21 cellular contexts compared by ENCODE assay signal in the genomic region with DNA sequence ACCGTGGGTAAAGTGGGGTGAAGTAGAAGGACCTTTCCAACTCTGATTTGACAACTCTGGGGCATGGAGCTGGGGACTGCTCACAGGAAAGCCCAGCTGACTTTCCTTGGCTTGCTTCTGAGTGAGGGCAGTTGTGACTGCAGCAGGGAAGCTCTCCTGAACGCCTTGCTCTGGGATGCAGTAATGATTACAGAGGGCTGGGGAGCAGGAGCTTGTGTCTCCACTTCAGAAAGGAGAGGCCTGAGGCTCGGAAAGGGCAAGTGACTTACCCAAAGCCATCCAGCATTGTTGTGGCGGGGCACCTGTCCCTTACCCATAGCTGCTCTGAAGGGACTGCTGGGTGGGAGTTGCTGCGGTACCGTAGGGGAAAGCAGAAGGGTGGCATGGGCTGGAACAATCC. TPM values are rescaled to one million over a fixed set of nuclear protein-coding genes. Genes with fewer than 3 reads are reported as not detected.
DNase-seq lines count a peak whose midpoint lies in the region; ATAC-seq and TF ChIP-seq lines count a peak whose summit lies in the region.
"Had no signal": no experiment of that assay in that cellular context is flagged by ENCODE, and none has a peak within 500 bp of the region (broad histone marks: within the 10 kb centered on the region; RNA-seq: fewer than 3 reads in every experiment).

No MANE protein-coding gene starts in this region.

- TF ChIP-seq CTCF in RWPE2 (IDR thresholded peaks at IDR 0.05; ENCODE audit: poor library complexity, severe bottlenecking) (no peak), esophagus muscularis mucosa (IDR thresholded peaks at IDR 0.05) (no peak), nephron progenitor cell (IDR thresholded peaks at IDR 0.05) (no peak)

- peaks cover 34% of the 10 kb centered on the region for H3K36me3 Mint-ChIP-seq in nephron progenitor cell (ENCODE audit: low read depth)

- TF ChIP-seq EP300 in esophagus muscularis mucosa (IDR thresholded peaks at IDR 0.05), result no peak

- H3K4me1 Mint-ChIP-seq in nephron progenitor cell, result peaks cover 14% of the 10 kb centered on the region
- H3K4me1 Mint-ChIP-seq: CD8-positive, alpha-beta memory T cell had no signal

- H3K4me3 ChIP-seq in RWPE2 (ENCODE audit: severe bottlenecking), result no peak overlapping the region
- no peak overlapping the region for H3K4me3 ChIP-seq in esophagus muscularis mucosa
- no peak overlapping the region for H3K4me3 ChIP-seq in muscle layer of colon (ENCODE audit: low read depth in 1 of 2, low read length in 2 of 2)
- H3K4me3 ChIP-seq in subcutaneous abdominal adipose tissue (ENCODE audit: low read depth in 1 of 5, low read length in 5 of 5), result no peak overlapping the region
- H3K4me3 ChIP-seq in MG63, result no peak overlapping the region
- H3K4me3 ChIP-seq: BLaER1 treated with 17β-estradiol and CSF1 and Interleukin-3, amounts not matched to agents 10 nM and 100 nM; GM12878; GM23338; SJSA1 had no signal

- H3K4me3 Mint-ChIP-seq in nephron progenitor cell, result no peak overlapping the region
- H3K4me3 Mint-ChIP-seq: CD8-positive, alpha-beta memory T cell; GM23338 had no signal

- H3K36me3 ChIP-seq in RWPE2 (ENCODE audit: low read depth) (peaks cover 49% of the 10 kb centered on the region), esophagus muscularis mucosa (peaks cover 84 to 100% (median 98%) of the 10 kb centered on the region in 4 donors), muscle layer of colon (ENCODE audit: insufficient read depth, low read length) (peaks cover 95% of the 10 kb centered on the region), subcutaneous abdominal adipose tissue (ENCODE audit: control insufficient read depth in 5 of 5, insufficient read depth in 5 of 5, low read length in 5 of 5) (peaks cover 22 to 97% (median 87%) of the 10 kb centered on the region in 5 donors), MG63 (0 out of 2 replicates have a peak, but pooled peaks cover 6% of the 10 kb centered on the region)

- no peak overlapping the region for H3K27ac Mint-ChIP-seq in nephron progenitor cell
- H3K27ac Mint-ChIP-seq: CD8-positive, alpha-beta memory T cell; GM23338 had no signal

- peaks cover 3% of the 10 kb centered on the region for H3K27me3 Mint-ChIP-seq in nephron progenitor cell (ENCODE audit: low read depth, poor library complexity)

- H3K27me3 ChIP-seq in RWPE2 (ENCODE audit: insufficient read depth, poor library complexity, severe bottlenecking) (no peaks in the 10 kb centered on the region), esophagus muscularis mucosa (no peaks in the 10 kb centered on the region), muscle layer of colon (ENCODE audit: control insufficient read depth in 1 of 2, insufficient read depth in 2 of 2, low read length in 2 of 2) (no peaks in the 10 kb centered on the region), subcutaneous abdominal adipose tissue (ENCODE audit: control insufficient read depth in 5 of 5, insufficient read depth in 4 of 5, low read length in 5 of 5) (no peaks in the 10 kb centered on the region), MG63 (no peaks in the 10 kb centered on the region)
- H3K27me3 ChIP-seq: BLaER1 treated with 17β-estradiol and CSF1 and Interleukin-3, amounts not matched to agents 10 nM and 100 nM; SJSA1 had no signal

- no peak overlapping the region for H3K27ac ChIP-seq in RWPE2 (ENCODE audit: poor library complexity, severe bottlenecking)
- peak overlapping the region; percentile 69 to 99 (median 82) for H3K27ac ChIP-seq in esophagus muscularis mucosa (replicated peaks in 1 of 4)
- H3K27ac ChIP-seq in muscle layer of colon (ENCODE audit: low read depth, low read length), result peak overlapping the region; percentile 24
- H3K27ac ChIP-seq in subcutaneous abdominal adipose tissue (ENCODE audit: low read depth, low read length), result peak overlapping the region; percentile 60
- H3K27ac ChIP-seq: BLaER1 treated with 17β-estradiol and CSF1 and Interleukin-3, amounts not matched to agents 10 nM and 100 nM; SJSA1 had no signal

- TF ChIP-seq POLR2A in esophagus muscularis mucosa (IDR thresholded peaks at IDR 0.05; ENCODE audit: low read depth), result no peak

- no peaks in the 10 kb centered on the region for H3K4me1 ChIP-seq in RWPE2 (ENCODE audit: insufficient read depth, poor library complexity, severe bottlenecking)
- H3K4me1 ChIP-seq in esophagus muscularis mucosa, result peaks cover 39 to 99% (median 91%) of the 10 kb centered on the region in 4 donors
- H3K4me1 ChIP-seq in muscle layer of colon (ENCODE audit: insufficient read depth, low read length), result peaks cover 31% of the 10 kb centered on the region
- peaks cover 16 to 74% (median 66%) of the 10 kb centered on the region in 5 donors for H3K4me1 ChIP-seq in subcutaneous abdominal adipose tissue (ENCODE audit: control insufficient read depth in 5 of 5, insufficient read depth in 5 of 5, low read length in 5 of 5)
- H3K4me1 ChIP-seq: SJSA1 had no signal

- WGBS in esophagus muscularis mucosa, result 81% methylated on average over 6 of the region's 6 CpGs

- intact Hi-C loops in esophagus muscularis mucosa (cut with DNase I), result loop anchor here (5.0 kb wide), 1 partner anchor 97 kb away; no protein-coding TSS in a partner anchor

- no peak overlapping the region for H3K9ac ChIP-seq in muscle layer of colon (ENCODE audit: low read length)
- no peak overlapping the region for H3K9ac ChIP-seq in subcutaneous abdominal adipose tissue (ENCODE audit: low read length in 5 of 5)
- H3K9ac ChIP-seq: BLaER1 treated with 17β-estradiol and CSF1 and Interleukin-3, amounts not matched to agents 10 nM and 100 nM had no signal

- peak; percentile 23 for DNase-seq in RWPE2 (ENCODE audit: low spot score)
- DNase-seq in esophagus muscularis mucosa (ENCODE audit: extremely low spot score), result no peak
- DNase-seq in MG63, result no peak
- DNase-seq in nephron progenitor cell, result no peak
- DNase-seq: CD8-positive, alpha-beta memory T cell; DMS53; EL; HCEC 1CT; KG1; NCI-H1436; NCI-H2029; NCI-H345; NCI-H524 treated with DMSO at 0.1 percent for 48 hours; RPMI8226 had no signal

- ATAC-seq in RWPE2 (ENCODE audit: low read depth), result no peak
- ATAC-seq in HG02884 (IDR thresholded peaks at IDR 0.05; ENCODE audit: unreplicated experiment), result no peak
- ATAC-seq: GM12878, GM23338 had no signal

- H3K9me3 ChIP-seq in RWPE2 (ENCODE audit: severe bottlenecking), result no peaks in the 10 kb centered on the region
- H3K9me3 ChIP-seq in esophagus muscularis mucosa, result no peaks in the 10 kb centered on the region
- H3K9me3 ChIP-seq in muscle layer of colon (ENCODE audit: low read length), result no peaks in the 10 kb centered on the region
- H3K9me3 ChIP-seq in subcutaneous abdominal adipose tissue (ENCODE audit: control insufficient read depth in 5 of 5, low read length in 5 of 5), result no peaks in the 10 kb centered on the region
- no peaks in the 10 kb centered on the region for H3K9me3 ChIP-seq in MG63
- H3K9me3 ChIP-seq: BLaER1 treated with 17β-estradiol and CSF1 and Interleukin-3, amounts not matched to agents 10 nM and 100 nM; SJSA1 had no signal

- H3K9me3 Mint-ChIP-seq in nephron progenitor cell, result no peaks in the 10 kb centered on the region
- H3K9me3 Mint-ChIP-seq: CD8-positive, alpha-beta memory T cell; GM23338 had no signal

RNA-seq across cellular contexts. Expression of a gene that starts 41.2 kb away (rescaled TPM):
- total RNA-seq in esophagus muscularis mucosa, result 1,000 to 10,000 TPM; 2,509 to 3,811 (median 3,170) TPM
- 59.8 and 75.0 TPM in 2 replicates for total RNA-seq in MG63 (2014; rRNA removed; shearing (Covaris generic); ENCODE audit: low replicate concordance)

Comparison
In these comparisons a context has a peak if more than half of its experiments do, and no peak if none do; other contexts are left out.
1. RNA of a gene that starts 41.2 kb away (total RNA-seq): 2,509 to 3,811 TPM in esophagus muscularis mucosa; 59.8 to 75.0 TPM in MG63; every median in the first group is over 10 times any median in the second.